Comparison of ENCODE assay signal across 17 cellular contexts in the genomic region with DNA sequence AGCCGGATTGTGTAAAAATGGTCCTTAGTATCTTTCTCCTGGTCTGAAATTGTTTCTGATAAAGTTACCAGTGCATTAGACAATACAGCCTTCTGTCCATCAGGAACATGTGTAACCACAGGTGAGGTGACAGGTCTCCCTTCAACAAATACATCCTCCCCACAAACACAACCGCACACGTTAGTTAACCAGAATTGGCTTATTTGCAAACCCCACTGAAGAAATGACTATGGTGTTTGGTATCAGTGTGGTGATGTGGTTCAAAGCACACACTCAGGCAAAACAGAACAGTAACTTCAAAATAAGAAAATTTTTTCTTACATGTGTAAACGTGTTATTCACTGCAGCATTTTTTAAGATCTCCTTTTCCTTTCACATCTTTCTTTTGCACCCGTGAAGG.
DNase-seq lines count a peak whose midpoint lies in the region; ATAC-seq, FAIRE-seq and TF ChIP-seq lines count a peak whose summit lies in the region.
"Had no signal": no experiment of that assay in that cellular context is flagged by ENCODE, and none has a peak within 500 bp of the region (broad histone marks: within the 10 kb centered on the region; RNA-seq: fewer than 3 reads in every experiment).

No MANE protein-coding gene starts in this region.

- H2BK20ac ChIP-seq in H9 (ENCODE audit: low read depth, low read length, poor library complexity, severe bottlenecking): no peak overlapping the region

- peak overlapping the region; percentile 5 for H2BK5ac ChIP-seq in H9 (ENCODE audit: insufficient read length, low read length)

- no peak overlapping the region for H3K23ac ChIP-seq in H9 (ENCODE audit: insufficient read length, low read depth, low read length)

- no CpG with 5 or more reads among the region's 5 CpGs for WGBS in H9 (ENCODE audit: extremely low coverage, insufficient read length, low lambda C conversion rate)

- H3K23me2 ChIP-seq in H9 (ENCODE audit: insufficient read length, low read depth, low read length, poor library complexity, severe bottlenecking): peaks cover 2% of the 10 kb centered on the region

- H2BK12ac ChIP-seq in H9 (ENCODE audit: insufficient read length, low read depth, low read length): no peak overlapping the region

- TF ChIP-seq CTCF in H9 (conservative IDR thresholded peaks at IDR 0.05): no peak
- no peak for TF ChIP-seq CTCF in tibial artery (IDR thresholded peaks at IDR 0.05)

- no peak overlapping the region for H4K91ac ChIP-seq in H9 (ENCODE audit: insufficient read length, low read depth, low read length)

- H3T11ph ChIP-seq in H9 (ENCODE audit: low read length): no peak overlapping the region

- H3K4me2 ChIP-seq in H9 (ENCODE audit: insufficient read depth, insufficient read length, low read length): no peak overlapping the region

- no peaks in the 10 kb centered on the region for H3K9me3 ChIP-seq in H9 (ENCODE audit: control insufficient read depth, low read depth, low read length)
- H3K9me3 ChIP-seq in tibial artery: no peaks in the 10 kb centered on the region
- H3K9me3 ChIP-seq: gastroesophageal sphincter had no signal

- no peak overlapping the region for H3K14ac ChIP-seq in H9 (ENCODE audit: insufficient read depth, low read length)

- H3K27ac Mint-ChIP-seq in H9: 0 out of 7 replicates have a peak overlapping the region, but pooled peaks of 1 of the 3 experiments have one; percentile 36
- H3K27ac Mint-ChIP-seq in natural killer cell treated with Interleukin-12 subunit alpha and Interleukin-12 subunit beta and Interleukin-15 and Interleukin-18, amount 100 ng/mL, for 72 hours: no peak overlapping the region
- H3K27ac Mint-ChIP-seq: CD4-positive, CD25-positive, alpha-beta regulatory T cell had no signal

- no peaks in the 10 kb centered on the region for H3K36me3 ChIP-seq in tibial artery
- H3K36me3 ChIP-seq: gastroesophageal sphincter had no signal

- no peak for FAIRE-seq in RCC 7860 (lab: Jason Lieb, UNC)
- FAIRE-seq: astrocyte had no signal

- peaks cover 8 to 12% of the 10 kb centered on the region in 2 experiments for H3K4me1 Mint-ChIP-seq in H9
- peaks cover 3 to 7% of the 10 kb centered on the region in 2 donors for H3K4me1 Mint-ChIP-seq in natural killer cell treated with Interleukin-12 subunit alpha and Interleukin-12 subunit beta and Interleukin-15 and Interleukin-18, amount 100 ng/mL, for 72 hours (ENCODE audit: low read depth in 2 of 2)
- H3K4me1 Mint-ChIP-seq: CD4-positive, CD25-positive, alpha-beta regulatory T cell had no signal

- H3K9me3 Mint-ChIP-seq in H9: no peaks in the 10 kb centered on the region
- H3K9me3 Mint-ChIP-seq in natural killer cell treated with Interleukin-12 subunit alpha and Interleukin-12 subunit beta and Interleukin-15 and Interleukin-18, amount 100 ng/mL, for 72 hours: no peaks in the 10 kb centered on the region

- no peak overlapping the region for H3K18ac ChIP-seq in H9 (ENCODE audit: insufficient read length, low read depth, low read length)

- no peak overlapping the region for H3K4me3 ChIP-seq in tibial artery
- H3K4me3 ChIP-seq: gastroesophageal sphincter had no signal

- no peak overlapping the region for H3K9ac ChIP-seq in H9 (ENCODE audit: extremely low read depth, insufficient read length, low read length)

- H3K4me3 Mint-ChIP-seq in H9: no peak overlapping the region
- no peak overlapping the region for H3K4me3 Mint-ChIP-seq in natural killer cell treated with Interleukin-12 subunit alpha and Interleukin-12 subunit beta and Interleukin-15 and Interleukin-18, amount 100 ng/mL, for 72 hours
- H3K4me3 Mint-ChIP-seq: CD4-positive, CD25-positive, alpha-beta regulatory T cell had no signal

- no peak overlapping the region for H2BK120ac ChIP-seq in H9 (ENCODE audit: low read depth, low read length, poor library complexity, severe bottlenecking)

- H3K27ac ChIP-seq in H9 (ENCODE audit: insufficient read length, low read depth, low read length) (no peak overlapping the region), tibial artery (no peak overlapping the region)
- H3K27ac ChIP-seq: gastroesophageal sphincter had no signal

- no peak for DNase-seq in H9
- DNase-seq in natural killer cell treated with Interleukin-12 subunit alpha and Interleukin-12 subunit beta and Interleukin-15 and Interleukin-18, amount 100 ng/mL, for 72 hours (ENCODE audit: low spot score): no peak
- DNase-seq in 8988T: no peak
- no peak for DNase-seq in RCC 7860 (ENCODE audit: low spot score)
- no peak for DNase-seq in posterior cingulate gyrus
- no peak for DNase-seq in tibial artery
- DNase-seq: CD4-positive, CD25-positive, alpha-beta regulatory T cell; effector memory CD4-positive, alpha-beta T cell; GOT3; IMR-90; NCI-H187; stimulated activated CD4-positive, alpha-beta T cell treated with anti-CD3 and anti-CD28 coated beads, Interleukin-12 subunit alpha, Interleukin-12 subunit beta, amount 100 ng/mL, for 4 hours; stimulated activated CD8-positive, alpha-beta memory T cell treated with anti-CD3 and anti-CD28 coated beads, Interleukin-4, amount 100 ng/mL, for 48 hours had no signal

- H2AK5ac ChIP-seq in H9 (ENCODE audit: insufficient read length, low read length): no peak overlapping the region

- no peak overlapping the region for H4K5ac ChIP-seq in H9 (ENCODE audit: insufficient read length, low read depth, low read length)

- H4K8ac ChIP-seq in H9 (replicated peaks; ENCODE audit: insufficient read length, low read depth, low read length): no peak overlapping the region

- no peak overlapping the region for H2BK15ac ChIP-seq in H9 (ENCODE audit: low read depth, low read length)

- no peaks in the 10 kb centered on the region for H3K79me2 ChIP-seq in H9 (ENCODE audit: insufficient read depth, low read length)

- no peaks in the 10 kb centered on the region; the same call in 1 of the 2 replicates for H3K4me1 ChIP-seq in H9 (ENCODE audit: insufficient read depth, low read length)
- no peaks in the 10 kb centered on the region for H3K4me1 ChIP-seq in tibial artery
- H3K4me1 ChIP-seq: gastroesophageal sphincter had no signal

- no peak overlapping the region for H3K4ac ChIP-seq in H9 (ENCODE audit: low read depth, low read length)

- H3K36me3 Mint-ChIP-seq in H9 (ENCODE audit: insufficient read depth in 1 of 3, low read depth in 3 of 3): no peaks in the 10 kb centered on the region
- no peaks in the 10 kb centered on the region for H3K36me3 Mint-ChIP-seq in natural killer cell treated with Interleukin-12 subunit alpha and Interleukin-12 subunit beta and Interleukin-15 and Interleukin-18, amount 100 ng/mL, for 72 hours
- H3K36me3 Mint-ChIP-seq: CD4-positive, CD25-positive, alpha-beta regulatory T cell had no signal

- H2AFZ ChIP-seq in H9 (ENCODE audit: low read length): no peak overlapping the region

- ATAC-seq in GM18868 (IDR thresholded peaks at IDR 0.05; ENCODE audit: unreplicated experiment) (peak; percentile 97), HG03342 (IDR thresholded peaks at IDR 0.05; ENCODE audit: unreplicated experiment) (peak; percentile 95)
- ATAC-seq in natural killer cell treated with Interleukin-12 subunit alpha and Interleukin-12 subunit beta and Interleukin-15 and Interleukin-18, amount 100 ng/mL, for 72 hours: peak; percentile 36 to 43
- ATAC-seq: gastroesophageal sphincter had no signal

- intact Hi-C loops in posterior cingulate gyrus (cut with DNase I) (no loop called here), tibial artery (cut with DNase I; ENCODE audit: low total_unique reads) (no loop called here)

- no peaks in the 10 kb centered on the region for H3K79me1 ChIP-seq in H9 (ENCODE audit: insufficient read depth, low read depth, low read length, poor library complexity, severe bottlenecking)

- no peak overlapping the region for H3K56ac ChIP-seq in H9 (ENCODE audit: insufficient read length, low read depth, low read length)

- H3K27me3 Mint-ChIP-seq in H9 (ENCODE audit: low read depth): no peaks in the 10 kb centered on the region
- peaks cover 0 to 5% of the 10 kb centered on the region in 2 donors for H3K27me3 Mint-ChIP-seq in natural killer cell treated with Interleukin-12 subunit alpha and Interleukin-12 subunit beta and Interleukin-15 and Interleukin-18, amount 100 ng/mL, for 72 hours

- no peaks in the 10 kb centered on the region for H3K27me3 ChIP-seq in H9 (ENCODE audit: insufficient read depth, low read length)
- H3K27me3 ChIP-seq in tibial artery: no peaks in the 10 kb centered on the region
- H3K27me3 ChIP-seq: gastroesophageal sphincter had no signal

- H4K20me1 ChIP-seq in H9 (ENCODE audit: control insufficient read depth, insufficient read depth, insufficient read length): no peaks in the 10 kb centered on the region

Comparison
In these comparisons a context has a peak if more than half of its experiments do, and no peak if none do; other contexts are left out.
1. ATAC-seq: peak in every context shown above with its lines; median percentile 97 in GM18868; 95 in HG03342; 40 in natural killer cell treated with Interleukin-12 subunit alpha and Interleukin-12 subunit beta and Interleukin-15 and Interleukin-18, amount 100 ng/mL, for 72 hours.